In genomic region chr3:137046746-137047145, GRCh38 we compare ENCODE assay signal across 37 cellular contexts.
"Had no signal": no experiment of that assay in that cellular context is flagged by ENCODE, and none has a peak within 500 bp of the region (broad histone marks: within the 10 kb centered on the region; RNA-seq: fewer than 3 reads in every experiment).

No MANE protein-coding gene starts in this region.

- DNase-seq: activated CD4-positive, alpha-beta memory T cell treated with anti-CD3 and anti-CD28 coated beads, Interleukin-2, amount 10 ng/mL, durations not matched to agents 7 days and 5 days; activated CD4-positive, alpha-beta T cell treated with anti-CD3 and anti-CD28 coated beads for 1 hour; activated CD4-positive, alpha-beta T cell treated with anti-CD3 and anti-CD28 coated beads for 36 hours; activated CD4-positive, alpha-beta T cell treated with anti-CD3 and anti-CD28 coated beads for 48 hours; activated CD4-positive, alpha-beta T cell treated with anti-CD3 and anti-CD28 coated beads, Interleukin-2, amount 10 ng/mL, durations not matched to agents 7 days and 5 days; activated CD4-positive, alpha-beta T cell treated with anti-CD3 and anti-CD28 coated beads, Interleukin-2, amount 50 U/mL, for 48 hours; activated CD4-positive, CD25-positive, alpha-beta regulatory T cell; activated CD8-positive, alpha-beta memory T cell treated with anti-CD3 and anti-CD28 coated beads for 24 hours; activated CD8-positive, alpha-beta memory T cell treated with anti-CD3 and anti-CD28 coated beads, Interleukin-2, amount 10 ng/mL, durations not matched to agents 7 days and 5 days; activated CD8-positive, alpha-beta memory T cell treated with anti-CD3 and anti-CD28 coated beads, Interleukin-2, amount 50 U/mL, for 48 hours; activated CD8-positive, alpha-beta T cell treated with anti-CD3 and anti-CD28 coated beads, Interleukin-2, amount 10 ng/mL, durations not matched to agents 7 days and 5 days; activated effector memory CD4-positive, alpha-beta T cell treated with Interleukin-2 at 50 U/mL for 16 hours; activated gamma-delta T cell; activated naive CD4-positive, alpha-beta T cell treated with anti-CD3 and anti-CD28 coated beads, Interleukin-2, amount 10 ng/mL, durations not matched to agents 7 days and 5 days; activated naive CD4-positive, alpha-beta T cell treated with Interleukin-2 at 50 U/mL for 16 hours; activated naive CD8-positive, alpha-beta T cell treated with anti-CD3 and anti-CD28 coated beads, Interleukin-2, amount 10 ng/mL, durations not matched to agents 7 days and 5 days; activated naive CD8-positive, alpha-beta T cell treated with anti-CD3 and anti-CD28 coated beads, Interleukin-2, amount 50 U/mL, for 24 hours; activated T-cell treated with anti-CD3 and anti-CD28 coated beads, Interleukin-2, amount 50 U/mL, for 24 hours; activated T-cell treated with anti-CD3 and anti-CD28 coated beads, Interleukin-2, amount 50 U/mL, for 48 hours; amygdala; anterior cingulate cortex; caudate nucleus; cerebellar nuclear complex; T-cell; T-helper 2 cell; T-helper 9 cell had no signal

- H3K9me3 Mint-ChIP-seq: activated CD4-positive, alpha-beta memory T cell treated with anti-CD3 and anti-CD28 coated beads, Interleukin-2, amount 10 ng/mL, durations not matched to agents 7 days and 5 days; activated CD4-positive, alpha-beta T cell treated with anti-CD3 and anti-CD28 coated beads, Interleukin-2, amount 10 ng/mL, durations not matched to agents 7 days and 5 days; activated naive CD4-positive, alpha-beta T cell treated with anti-CD3 and anti-CD28 coated beads, Interleukin-2, amount 10 ng/mL, durations not matched to agents 7 days and 5 days; activated naive CD4-positive, alpha-beta T cell treated with anti-CD3 and anti-CD28 coated beads, Interleukin-2, amount 50 U/mL, for 24 hours; activated naive CD8-positive, alpha-beta T cell treated with anti-CD3 and anti-CD28 coated beads, Interleukin-2, amount 10 ng/mL, durations not matched to agents 7 days and 5 days; activated naive CD8-positive, alpha-beta T cell treated with anti-CD3 and anti-CD28 coated beads, Interleukin-2, amount 50 U/mL, for 24 hours; activated T-cell treated with anti-CD3 and anti-CD28 coated beads, Interleukin-2, amount 50 U/mL, for 24 hours; activated T-helper 2 cell treated with anti-CD3 and anti-CD28 coated beads, Interferon-gamma antibody, Interleukin-2, Interleukin-4, amounts not matched to agents 10 μg/mL and 5 μg/mL and 100 μg/mL, durations not matched to agents 14 hours and 24 hours and 36 hours; central memory CD8-positive, alpha-beta T cell; T-cell; T-helper 1 cell treated with Interleukin-12 subunit alpha and Interleukin-12 subunit beta and Interleukin-4 antibody, amounts not matched to agents 30 μg/mL and 1 μg/mL, for 36 hours; T-helper 2 cell treated with Interferon-gamma antibody and Interleukin-4, amounts not matched to agents 5 μg/mL and 100 μg/mL, for 36 hours had no signal

- H3K9me3 ChIP-seq: ascending aorta had no signal

- H3K4me3 Mint-ChIP-seq: activated CD4-positive, alpha-beta memory T cell treated with anti-CD3 and anti-CD28 coated beads, Interleukin-2, amount 10 ng/mL, durations not matched to agents 7 days and 5 days; activated CD4-positive, alpha-beta T cell treated with anti-CD3 and anti-CD28 coated beads for 36 hours; activated CD4-positive, alpha-beta T cell treated with anti-CD3 and anti-CD28 coated beads, Interleukin-2, amount 10 ng/mL, durations not matched to agents 7 days and 5 days; activated CD8-positive, alpha-beta memory T cell treated with anti-CD3 and anti-CD28 coated beads, Interleukin-2, amount 10 ng/mL, durations not matched to agents 7 days and 5 days; activated CD8-positive, alpha-beta T cell treated with anti-CD3 and anti-CD28 coated beads, Interleukin-2, amount 10 ng/mL, durations not matched to agents 7 days and 5 days; activated naive CD4-positive, alpha-beta T cell treated with anti-CD3 and anti-CD28 coated beads, Interleukin-2, amount 10 ng/mL, durations not matched to agents 7 days and 5 days; activated naive CD4-positive, alpha-beta T cell treated with anti-CD3 and anti-CD28 coated beads, Interleukin-2, amount 50 U/mL, for 24 hours; activated naive CD8-positive, alpha-beta T cell; activated naive CD8-positive, alpha-beta T cell treated with anti-CD3 and anti-CD28 coated beads, Interleukin-2, amount 10 ng/mL, durations not matched to agents 7 days and 5 days; activated naive CD8-positive, alpha-beta T cell treated with anti-CD3 and anti-CD28 coated beads, Interleukin-2, amount 50 U/mL, for 24 hours; activated T-cell treated with anti-CD3 and anti-CD28 coated beads, Interleukin-2, amount 50 U/mL, for 24 hours; brain; central memory CD8-positive, alpha-beta T cell; T-cell; T-helper 1 cell treated with Interleukin-12 subunit alpha and Interleukin-12 subunit beta and Interleukin-4 antibody, amounts not matched to agents 30 μg/mL and 1 μg/mL, for 36 hours; T-helper 2 cell treated with Interferon-gamma antibody and Interleukin-4, amounts not matched to agents 5 μg/mL and 100 μg/mL, for 36 hours had no signal

- H3K4me1 ChIP-seq: ascending aorta had no signal

- H3K27ac ChIP-seq: ascending aorta, cardiac muscle cell, VCaP had no signal

- H3K36me3 Mint-ChIP-seq: activated CD8-positive, alpha-beta memory T cell treated with anti-CD3 and anti-CD28 coated beads, Interleukin-2, amount 10 ng/mL, durations not matched to agents 7 days and 5 days; activated naive CD4-positive, alpha-beta T cell treated with anti-CD3 and anti-CD28 coated beads, Interleukin-2, amount 10 ng/mL, durations not matched to agents 7 days and 5 days; activated naive CD4-positive, alpha-beta T cell treated with anti-CD3 and anti-CD28 coated beads, Interleukin-2, amount 50 U/mL, for 24 hours; activated naive CD8-positive, alpha-beta T cell; activated naive CD8-positive, alpha-beta T cell treated with anti-CD3 and anti-CD28 coated beads, Interleukin-2, amount 10 ng/mL, durations not matched to agents 7 days and 5 days; brain; T-cell had no signal

- H3K4me3 ChIP-seq: ascending aorta, cardiac muscle cell had no signal

- H3K4me1 Mint-ChIP-seq: activated CD4-positive, alpha-beta memory T cell treated with anti-CD3 and anti-CD28 coated beads, Interleukin-2, amount 10 ng/mL, durations not matched to agents 7 days and 5 days; activated CD4-positive, alpha-beta T cell treated with anti-CD3 and anti-CD28 coated beads for 36 hours; activated CD4-positive, alpha-beta T cell treated with anti-CD3 and anti-CD28 coated beads, Interleukin-2, amount 10 ng/mL, durations not matched to agents 7 days and 5 days; activated CD8-positive, alpha-beta memory T cell treated with anti-CD3 and anti-CD28 coated beads, Interleukin-2, amount 10 ng/mL, durations not matched to agents 7 days and 5 days; activated naive CD4-positive, alpha-beta T cell treated with anti-CD3 and anti-CD28 coated beads, Interleukin-2, amount 10 ng/mL, durations not matched to agents 7 days and 5 days; activated naive CD4-positive, alpha-beta T cell treated with anti-CD3 and anti-CD28 coated beads, Interleukin-2, amount 50 U/mL, for 24 hours; activated naive CD8-positive, alpha-beta T cell treated with anti-CD3 and anti-CD28 coated beads, Interleukin-2, amount 10 ng/mL, durations not matched to agents 7 days and 5 days; activated naive CD8-positive, alpha-beta T cell treated with anti-CD3 and anti-CD28 coated beads, Interleukin-2, amount 50 U/mL, for 24 hours; central memory CD8-positive, alpha-beta T cell; T-cell had no signal

- ATAC-seq: activated CD4-positive, alpha-beta T cell treated with anti-CD3 and anti-CD28 coated beads for 36 hours; activated CD4-positive, CD25-positive, alpha-beta regulatory T cell treated with anti-CD3 and anti-CD28 coated beads, Interleukin-2, amount 50 U/mL, for 24 hours; activated CD8-positive, alpha-beta memory T cell treated with anti-CD3 and anti-CD28 coated beads, Interleukin-2, amount 10 ng/mL, durations not matched to agents 7 days and 5 days; activated CD8-positive, alpha-beta T cell treated with anti-CD3 and anti-CD28 coated beads, Interleukin-2, amount 10 ng/mL, durations not matched to agents 7 days and 5 days; activated naive CD8-positive, alpha-beta T cell treated with anti-CD3 and anti-CD28 coated beads, Interleukin-2, amount 50 U/mL, for 24 hours; T-cell had no signal

- H3K27ac Mint-ChIP-seq: activated CD4-positive, alpha-beta memory T cell treated with anti-CD3 and anti-CD28 coated beads, Interleukin-2, amount 10 ng/mL, durations not matched to agents 7 days and 5 days; activated CD4-positive, alpha-beta T cell treated with anti-CD3 and anti-CD28 coated beads for 36 hours; activated CD4-positive, alpha-beta T cell treated with anti-CD3 and anti-CD28 coated beads, Interleukin-2, amount 10 ng/mL, durations not matched to agents 7 days and 5 days; activated CD8-positive, alpha-beta memory T cell treated with anti-CD3 and anti-CD28 coated beads, Interleukin-2, amount 10 ng/mL, durations not matched to agents 7 days and 5 days; activated CD8-positive, alpha-beta T cell treated with anti-CD3 and anti-CD28 coated beads, Interleukin-2, amount 10 ng/mL, durations not matched to agents 7 days and 5 days; activated naive CD4-positive, alpha-beta T cell treated with anti-CD3 and anti-CD28 coated beads, Interleukin-2, amount 10 ng/mL, durations not matched to agents 7 days and 5 days; activated naive CD4-positive, alpha-beta T cell treated with anti-CD3 and anti-CD28 coated beads, Interleukin-2, amount 50 U/mL, for 24 hours; activated naive CD8-positive, alpha-beta T cell; activated naive CD8-positive, alpha-beta T cell treated with anti-CD3 and anti-CD28 coated beads, Interleukin-2, amount 10 ng/mL, durations not matched to agents 7 days and 5 days; activated naive CD8-positive, alpha-beta T cell treated with anti-CD3 and anti-CD28 coated beads, Interleukin-2, amount 50 U/mL, for 24 hours; activated T-cell treated with anti-CD3 and anti-CD28 coated beads, Interleukin-2, amount 50 U/mL, for 24 hours; activated T-helper 2 cell treated with anti-CD3 and anti-CD28 coated beads, Interferon-gamma antibody, Interleukin-2, Interleukin-4, amounts not matched to agents 10 μg/mL and 5 μg/mL and 100 μg/mL, durations not matched to agents 14 hours and 24 hours and 36 hours; T-cell; T-helper 1 cell treated with Interleukin-12 subunit alpha and Interleukin-12 subunit beta and Interleukin-4 antibody, amounts not matched to agents 30 μg/mL and 1 μg/mL, for 36 hours; T-helper 2 cell treated with Interferon-gamma antibody and Interleukin-4, amounts not matched to agents 5 μg/mL and 100 μg/mL, for 36 hours had no signal

- H3K27me3 ChIP-seq: ascending aorta, cardiac muscle cell had no signal

- H3K27me3 Mint-ChIP-seq: activated CD4-positive, alpha-beta T cell treated with anti-CD3 and anti-CD28 coated beads, Interleukin-2, amount 10 ng/mL, durations not matched to agents 7 days and 5 days; activated naive CD4-positive, alpha-beta T cell treated with anti-CD3 and anti-CD28 coated beads, Interleukin-2, amount 50 U/mL, for 24 hours; brain had no signal

- H3K36me3 ChIP-seq: ascending aorta, cardiac muscle cell had no signal
